ENCODE assay signal across 1 cellular context in the genomic region with DNA sequence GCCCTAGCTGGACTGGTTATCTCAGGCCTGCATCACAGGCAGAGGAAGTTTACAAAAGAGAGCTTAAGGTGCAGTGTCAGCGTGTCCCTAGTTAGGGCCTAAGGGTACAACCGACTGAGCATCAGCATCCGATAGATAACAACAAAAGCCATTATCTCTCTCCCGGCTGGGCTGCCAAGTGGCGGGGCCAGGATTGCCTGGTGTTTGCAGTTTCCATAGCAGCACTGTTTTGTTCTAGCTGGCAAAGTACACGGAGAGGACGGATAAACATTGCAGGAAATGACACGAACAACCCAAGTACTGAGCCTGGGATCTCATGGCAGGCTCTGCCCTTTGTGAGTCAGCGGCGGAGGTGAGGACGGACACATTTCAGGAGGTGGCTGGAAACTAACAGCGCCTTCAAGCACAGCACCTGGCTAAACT.
TF ChIP-seq lines count a peak whose summit lies in the region.

No MANE protein-coding gene starts in this region.

TF ChIP-seq in K562, 482 proteins besides CTCF, POLR2A, EP300 and RAD21 (continued from another document and continues in another):
- TF ChIP-seq, protein P1, sequence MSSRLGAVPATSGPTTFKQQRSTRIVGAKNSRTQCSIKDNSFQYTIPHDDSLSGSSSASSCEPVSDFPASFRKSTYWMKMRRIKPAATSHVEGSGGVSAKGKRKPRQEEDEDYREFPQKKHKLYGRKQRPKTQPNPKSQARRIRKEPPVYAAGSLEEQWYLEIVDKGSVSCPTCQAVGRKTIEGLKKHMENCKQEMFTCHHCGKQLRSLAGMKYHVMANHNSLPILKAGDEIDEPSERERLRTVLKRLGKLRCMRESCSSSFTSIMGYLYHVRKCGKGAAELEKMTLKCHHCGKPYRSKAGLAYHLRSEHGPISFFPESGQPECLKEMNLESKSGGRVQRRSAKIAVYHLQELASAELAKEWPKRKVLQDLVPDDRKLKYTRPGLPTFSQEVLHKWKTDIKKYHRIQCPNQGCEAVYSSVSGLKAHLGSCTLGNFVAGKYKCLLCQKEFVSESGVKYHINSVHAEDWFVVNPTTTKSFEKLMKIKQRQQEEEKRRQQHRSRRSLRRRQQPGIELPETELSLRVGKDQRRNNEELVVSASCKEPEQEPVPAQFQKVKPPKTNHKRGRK (tag; IDR thresholded peaks at IDR 0.05), result no peak
- TF ChIP-seq HMG20B (CRISPR knock-in tag; IDR thresholded peaks at IDR 0.05) (no peak), JUNB (CRISPR knock-in tag; conservative IDR thresholded peaks at IDR 0.05) (no peak), RFX5 (IDR thresholded peaks at IDR 0.05; ENCODE audit: low read depth, low read length) (no peak), CCAR2 (IDR thresholded peaks at IDR 0.05; ENCODE audit: low read depth, low read length) (no peak), RBM39 (optimal IDR thresholded peaks at IDR 0.05; ENCODE audit: low read depth, low read length) (no peak), HDAC3 (IDR thresholded peaks at IDR 0.05; ENCODE audit: borderline replicate concordance, partially characterized antibody) (peak; percentile 87), BACH1 (tag; IDR thresholded peaks at IDR 0.05) (0 out of 2 replicates have a peak, but pooled peaks have one; percentile 31), MAX (CRISPR knock-in tag; IDR thresholded peaks at IDR 0.05) (peak; percentile 70), U2AF1 (optimal IDR thresholded peaks at IDR 0.05; ENCODE audit: low read depth, low read length) (no peak), OTX1 (CRISPR knock-in tag; IDR thresholded peaks at IDR 0.05) (no peak), PHF8 (IDR thresholded peaks at IDR 0.05; ENCODE audit: borderline replicate concordance, low read length) (no peak), PTTG1 (tag; IDR thresholded peaks at IDR 0.05; ENCODE audit: low read depth) (no peak), BRF1 (IDR thresholded peaks at IDR 0.05; ENCODE audit: borderline replicate concordance, extremely low read depth, insufficient read length) (no peak), PHTF2 (CRISPR knock-in tag; IDR thresholded peaks at IDR 0.05) (no peak), HMGN3 (IDR thresholded peaks at IDR 0.05; ENCODE audit: borderline replicate concordance, extremely low read depth, insufficient read length, low read depth, low read length) (peak; percentile 83), FOXO4 (CRISPR knock-in tag; IDR thresholded peaks at IDR 0.05) (no peak), SIRT6 (IDR thresholded peaks at IDR 0.05; ENCODE audit: low read depth, low read length) (no peak), SRF (CRISPR knock-in tag; IDR thresholded peaks at IDR 0.05) (no peak), MBD2 (IDR thresholded peaks at IDR 0.05; ENCODE audit: borderline replicate concordance, low read depth) (no peak), RAD51 (IDR thresholded peaks at IDR 0.05; ENCODE audit: borderline replicate concordance, low read depth) (no peak; the same call in 1 of the 2 replicates), XRCC5 (IDR thresholded peaks at IDR 0.05; ENCODE audit: low read depth, low read length) (no peak), HMBOX1 (IDR thresholded peaks at IDR 0.05) (peak; percentile 89), ZC3H11A (IDR thresholded peaks at IDR 0.05; ENCODE audit: low read depth, low read length) (no peak), IFI16 (CRISPR knock-in tag; IDR thresholded peaks at IDR 0.05) (no peak), DMBX1 (CRISPR knock-in tag; IDR thresholded peaks at IDR 0.05; ENCODE audit: borderline replicate concordance) (peak; percentile 86), HDAC6 (IDR thresholded peaks at IDR 0.05; ENCODE audit: low read depth, low read length) (no peak), GABPB2 (CRISPR knock-in tag; conservative IDR thresholded peaks at IDR 0.05) (no peak), TEAD2 (tag; IDR thresholded peaks at IDR 0.05) (no peak), GATAD2A (IDR thresholded peaks at IDR 0.05) (no peak), ZFPM2 (CRISPR knock-in tag; IDR thresholded peaks at IDR 0.05) (no peak), MTF1 (CRISPR knock-in tag; IDR thresholded peaks at IDR 0.05; ENCODE audit: borderline replicate concordance) (no peak), NFRKB (IDR thresholded peaks at IDR 0.05; ENCODE audit: low read depth) (no peak), GABPB1 (CRISPR knock-in tag; IDR thresholded peaks at IDR 0.05) (no peak), PRPF4 (IDR thresholded peaks at IDR 0.05; ENCODE audit: insufficient read depth, low read depth, low read length, poor library complexity, severe bottlenecking) (no peak), KLF6 (CRISPR knock-in tag; IDR thresholded peaks at IDR 0.05; ENCODE audit: borderline replicate concordance) (no peak), ZSCAN32 (CRISPR knock-in tag; IDR thresholded peaks at IDR 0.05) (no peak), MNT (conservative IDR thresholded peaks at IDR 0.05) (peak; percentile 46 to 77; a peak in 3 of 4 replicates), CBFA2T2 (conservative IDR thresholded peaks at IDR 0.05) (peak; percentile 95)
- TF ChIP-seq, protein P2, sequence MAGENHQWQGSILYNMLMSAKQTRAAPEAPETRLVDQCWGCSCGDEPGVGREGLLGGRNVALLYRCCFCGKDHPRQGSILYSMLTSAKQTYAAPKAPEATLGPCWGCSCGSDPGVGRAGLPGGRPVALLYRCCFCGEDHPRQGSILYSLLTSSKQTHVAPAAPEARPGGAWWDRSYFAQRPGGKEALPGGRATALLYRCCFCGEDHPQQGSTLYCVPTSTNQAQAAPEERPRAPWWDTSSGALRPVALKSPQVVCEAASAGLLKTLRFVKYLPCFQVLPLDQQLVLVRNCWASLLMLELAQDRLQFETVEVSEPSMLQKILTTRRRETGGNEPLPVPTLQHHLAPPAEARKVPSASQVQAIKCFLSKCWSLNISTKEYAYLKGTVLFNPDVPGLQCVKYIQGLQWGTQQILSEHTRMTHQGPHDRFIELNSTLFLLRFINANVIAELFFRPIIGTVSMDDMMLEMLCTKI (IDR thresholded peaks at IDR 0.05; ENCODE audit: partially characterized antibody), result no peak
- TF ChIP-seq, protein P3, sequence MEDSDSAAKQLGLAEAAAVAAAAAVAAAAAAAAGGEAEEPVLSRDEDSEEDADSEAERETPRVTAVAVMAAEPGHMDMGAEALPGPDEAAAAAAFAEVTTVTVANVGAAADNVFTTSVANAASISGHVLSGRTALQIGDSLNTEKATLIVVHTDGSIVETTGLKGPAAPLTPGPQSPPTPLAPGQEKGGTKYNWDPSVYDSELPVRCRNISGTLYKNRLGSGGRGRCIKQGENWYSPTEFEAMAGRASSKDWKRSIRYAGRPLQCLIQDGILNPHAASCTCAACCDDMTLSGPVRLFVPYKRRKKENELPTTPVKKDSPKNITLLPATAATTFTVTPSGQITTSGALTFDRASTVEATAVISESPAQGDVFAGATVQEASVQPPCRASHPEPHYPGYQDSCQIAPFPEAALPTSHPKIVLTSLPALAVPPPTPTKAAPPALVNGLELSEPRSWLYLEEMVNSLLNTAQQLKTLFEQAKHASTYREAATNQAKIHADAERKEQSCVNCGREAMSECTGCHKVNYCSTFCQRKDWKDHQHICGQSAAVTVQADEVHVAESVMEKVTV (CRISPR knock-in tag; IDR thresholded peaks at IDR 0.05), result no peak
- TF ChIP-seq, protein P4, sequence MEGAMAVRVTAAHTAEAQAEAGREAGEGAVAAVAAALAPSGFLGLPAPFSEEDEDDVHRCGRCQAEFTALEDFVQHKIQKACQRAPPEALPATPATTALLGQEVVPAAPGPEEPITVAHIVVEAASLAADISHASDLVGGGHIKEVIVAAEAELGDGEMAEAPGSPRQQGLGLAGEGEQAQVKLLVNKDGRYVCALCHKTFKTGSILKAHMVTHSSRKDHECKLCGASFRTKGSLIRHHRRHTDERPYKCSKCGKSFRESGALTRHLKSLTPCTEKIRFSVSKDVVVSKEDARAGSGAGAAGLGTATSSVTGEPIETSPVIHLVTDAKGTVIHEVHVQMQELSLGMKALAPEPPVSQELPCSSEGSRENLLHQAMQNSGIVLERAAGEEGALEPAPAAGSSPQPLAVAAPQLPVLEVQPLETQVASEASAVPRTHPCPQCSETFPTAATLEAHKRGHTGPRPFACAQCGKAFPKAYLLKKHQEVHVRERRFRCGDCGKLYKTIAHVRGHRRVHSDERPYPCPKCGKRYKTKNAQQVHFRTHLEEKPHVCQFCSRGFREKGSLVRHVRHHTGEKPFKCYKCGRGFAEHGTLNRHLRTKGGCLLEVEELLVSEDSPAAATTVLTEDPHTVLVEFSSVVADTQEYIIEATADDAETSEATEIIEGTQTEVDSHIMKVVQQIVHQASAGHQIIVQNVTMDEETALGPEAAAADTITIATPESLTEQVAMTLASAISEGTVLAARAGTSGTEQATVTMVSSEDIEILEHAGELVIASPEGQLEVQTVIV (CRISPR knock-in tag; IDR thresholded peaks at IDR 0.05; ENCODE audit: borderline replicate concordance), result no peak
- TF ChIP-seq, protein P5, sequence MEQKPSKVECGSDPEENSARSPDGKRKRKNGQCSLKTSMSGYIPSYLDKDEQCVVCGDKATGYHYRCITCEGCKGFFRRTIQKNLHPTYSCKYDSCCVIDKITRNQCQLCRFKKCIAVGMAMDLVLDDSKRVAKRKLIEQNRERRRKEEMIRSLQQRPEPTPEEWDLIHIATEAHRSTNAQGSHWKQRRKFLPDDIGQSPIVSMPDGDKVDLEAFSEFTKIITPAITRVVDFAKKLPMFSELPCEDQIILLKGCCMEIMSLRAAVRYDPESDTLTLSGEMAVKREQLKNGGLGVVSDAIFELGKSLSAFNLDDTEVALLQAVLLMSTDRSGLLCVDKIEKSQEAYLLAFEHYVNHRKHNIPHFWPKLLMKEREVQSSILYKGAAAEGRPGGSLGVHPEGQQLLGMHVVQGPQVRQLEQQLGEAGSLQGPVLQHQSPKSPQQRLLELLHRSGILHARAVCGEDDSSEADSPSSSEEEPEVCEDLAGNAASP (IDR thresholded peaks at IDR 0.05), result no peak
- TF ChIP-seq, protein P6, sequence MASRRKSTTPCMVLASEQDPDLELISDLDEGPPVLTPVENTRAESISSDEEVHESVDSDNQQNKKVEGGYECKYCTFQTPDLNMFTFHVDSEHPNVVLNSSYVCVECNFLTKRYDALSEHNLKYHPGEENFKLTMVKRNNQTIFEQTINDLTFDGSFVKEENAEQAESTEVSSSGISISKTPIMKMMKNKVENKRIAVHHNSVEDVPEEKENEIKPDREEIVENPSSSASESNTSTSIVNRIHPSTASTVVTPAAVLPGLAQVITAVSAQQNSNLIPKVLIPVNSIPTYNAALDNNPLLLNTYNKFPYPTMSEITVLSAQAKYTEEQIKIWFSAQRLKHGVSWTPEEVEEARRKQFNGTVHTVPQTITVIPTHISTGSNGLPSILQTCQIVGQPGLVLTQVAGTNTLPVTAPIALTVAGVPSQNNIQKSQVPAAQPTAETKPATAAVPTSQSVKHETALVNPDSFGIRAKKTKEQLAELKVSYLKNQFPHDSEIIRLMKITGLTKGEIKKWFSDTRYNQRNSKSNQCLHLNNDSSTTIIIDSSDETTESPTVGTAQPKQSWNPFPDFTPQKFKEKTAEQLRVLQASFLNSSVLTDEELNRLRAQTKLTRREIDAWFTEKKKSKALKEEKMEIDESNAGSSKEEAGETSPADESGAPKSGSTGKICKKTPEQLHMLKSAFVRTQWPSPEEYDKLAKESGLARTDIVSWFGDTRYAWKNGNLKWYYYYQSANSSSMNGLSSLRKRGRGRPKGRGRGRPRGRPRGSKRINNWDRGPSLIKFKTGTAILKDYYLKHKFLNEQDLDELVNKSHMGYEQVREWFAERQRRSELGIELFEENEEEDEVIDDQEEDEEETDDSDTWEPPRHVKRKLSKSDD (conservative IDR thresholded peaks at IDR 0.05; ENCODE audit: low read length), result no peak
- TF ChIP-seq, protein P7, sequence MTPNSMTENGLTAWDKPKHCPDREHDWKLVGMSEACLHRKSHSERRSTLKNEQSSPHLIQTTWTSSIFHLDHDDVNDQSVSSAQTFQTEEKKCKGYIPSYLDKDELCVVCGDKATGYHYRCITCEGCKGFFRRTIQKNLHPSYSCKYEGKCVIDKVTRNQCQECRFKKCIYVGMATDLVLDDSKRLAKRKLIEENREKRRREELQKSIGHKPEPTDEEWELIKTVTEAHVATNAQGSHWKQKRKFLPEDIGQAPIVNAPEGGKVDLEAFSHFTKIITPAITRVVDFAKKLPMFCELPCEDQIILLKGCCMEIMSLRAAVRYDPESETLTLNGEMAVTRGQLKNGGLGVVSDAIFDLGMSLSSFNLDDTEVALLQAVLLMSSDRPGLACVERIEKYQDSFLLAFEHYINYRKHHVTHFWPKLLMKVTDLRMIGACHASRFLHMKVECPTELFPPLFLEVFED (CRISPR knock-in tag; conservative IDR thresholded peaks at IDR 0.05), result no peak
